In genomic region chr4:87839309-87839946, GRCh38 we compare ENCODE assay signal across 8 cellular contexts. TPM values are rescaled to one million over a fixed set of nuclear protein-coding genes. Genes with fewer than 3 reads are reported as not detected.
DNase-seq lines count a peak whose midpoint lies in the region; ATAC-seq, FAIRE-seq and TF ChIP-seq lines count a peak whose summit lies in the region.

No MANE protein-coding gene starts in this region.

- FAIRE-seq in TTC549 (lab: Jason Lieb, UNC), result peak; percentile 71

- peak; percentile 56 for ATAC-seq in HG03460 (IDR thresholded peaks at IDR 0.05; ENCODE audit: unreplicated experiment)
- ATAC-seq in GM21360 (IDR thresholded peaks at IDR 0.05; ENCODE audit: unreplicated experiment), result no peak

- no peaks in the 10 kb centered on the region for H3K4me1 Mint-ChIP-seq in CD8-positive, alpha-beta memory T cell

- CTCF ChIA-PET in CD8-positive, alpha-beta memory T cell (lab: Charles Lee), result no interaction called here

- peak; percentile 65 for TF ChIP-seq CTCF in GM12873 (IDR thresholded peaks at IDR 0.05; ENCODE audit: insufficient read depth, low read depth, low read length, missing control alignments)

- H3K27ac ChIP-seq in rectal smooth muscle tissue (ENCODE audit: low read depth, low read length), result peak overlapping the region; percentile 48
- H3K27ac ChIP-seq in CD8-positive, alpha-beta memory T cell (ENCODE audit: low read depth, low read length), result no peak overlapping the region

- H3K9ac ChIP-seq in rectal smooth muscle tissue (ENCODE audit: low read length), result no peak overlapping the region

- no peaks in the 10 kb centered on the region for H3K4me1 ChIP-seq in rectal smooth muscle tissue (ENCODE audit: control insufficient read depth, insufficient read depth, low read length)
- H3K4me1 ChIP-seq in CD8-positive, alpha-beta memory T cell (ENCODE audit: insufficient read depth, low read length), result no peaks in the 10 kb centered on the region

- H3K4me3 Mint-ChIP-seq in CD8-positive, alpha-beta memory T cell, result no peak overlapping the region

- no peaks in the 10 kb centered on the region for H3K36me3 Mint-ChIP-seq in CD8-positive, alpha-beta memory T cell

- H3K4me3 ChIP-seq in rectal smooth muscle tissue (ENCODE audit: low read length), result no peak overlapping the region
- H3K4me3 ChIP-seq in CD8-positive, alpha-beta memory T cell (ENCODE audit: low read length), result no peak overlapping the region

- H3K27me3 ChIP-seq in rectal smooth muscle tissue (ENCODE audit: control insufficient read depth, insufficient read depth, low read length), result no peaks in the 10 kb centered on the region
- H3K27me3 ChIP-seq in CD8-positive, alpha-beta memory T cell (ENCODE audit: insufficient read depth, low read length, poor library complexity, severe bottlenecking), result no peaks in the 10 kb centered on the region

- peaks cover 0 to 2% (median 0%) of the 10 kb centered on the region in 5 donors for H3K9me3 Mint-ChIP-seq in CD8-positive, alpha-beta memory T cell

- DNase-seq in AG08395 (ENCODE audit: low spot score), result peak; percentile 62
- peak; percentile 81 for DNase-seq in globus pallidus (ENCODE audit: low spot score)
- DNase-seq in CD8-positive, alpha-beta memory T cell, result no peak

- POLR2A ChIA-PET in CD8-positive, alpha-beta memory T cell (lab: Charles Lee), result no interaction called here

- H3K27me3 Mint-ChIP-seq in CD8-positive, alpha-beta memory T cell, result peaks cover 8 to 31% of the 10 kb centered on the region in 2 donors

- H3K36me3 ChIP-seq in rectal smooth muscle tissue (ENCODE audit: control insufficient read depth, insufficient read depth, low read length), result no peaks in the 10 kb centered on the region
- no peaks in the 10 kb centered on the region for H3K36me3 ChIP-seq in CD8-positive, alpha-beta memory T cell (ENCODE audit: insufficient read depth, low read length)

- H3K9me3 ChIP-seq in CD8-positive, alpha-beta memory T cell (ENCODE audit: low read length), result no peaks in the 10 kb centered on the region

- H3K27ac Mint-ChIP-seq in CD8-positive, alpha-beta memory T cell, result no peak overlapping the region

RNA-seq across cellular contexts. Expression of gene MEPE, which starts 6.7 kb away (rescaled TPM):
- not detected for total RNA-seq in CD8-positive, alpha-beta memory T cell
- polyA plus RNA-seq in CD8-positive, alpha-beta memory T cell, result not detected

RNA-seq across cellular contexts. Expression of gene IBSP, which starts 40.1 kb away (rescaled TPM):
- not detected for total RNA-seq in CD8-positive, alpha-beta memory T cell
- polyA plus RNA-seq in CD8-positive, alpha-beta memory T cell, result not detected

Comparison
In these comparisons a context has a peak if more than half of its experiments do, and no peak if none do; other contexts are left out.
1. DNase-seq: peak in AG08395 (single experiment) and globus pallidus (single experiment); none in CD8-positive, alpha-beta memory T cell (0 of 5).